ENCODE assay signal across 7 cellular contexts in genomic region chr17:44775136-44775837, GRCh38. TPM values are rescaled to one million over a fixed set of nuclear protein-coding genes. Genes with fewer than 3 reads are reported as not detected.
A peak's percentile ranks its signal among the peaks of the same experiment; 100 is the strongest.
DNase-seq lines count a peak whose midpoint lies in the region; ATAC-seq lines count a peak whose summit lies in the region.

No MANE protein-coding gene starts in this region.

- DNase-seq in NCI-H1694 treated with DMSO at 0.1 percent for 48 hours (lab: John Stamatoyannopoulos, UW): peak; percentile 96
- peak; percentile 95 to 99 (median 96) for DNase-seq in T-helper 2 cell
- DNase-seq in astrocyte of the hippocampus (ENCODE audit: low read depth, low spot score): peak; percentile 99
- peak; percentile 97 for DNase-seq in iPS DF 19.7 (ENCODE audit: low read depth, low spot score)
- DNase-seq in sciatic nerve (ENCODE audit: low spot score): no peak

- peak; percentile 82 for ATAC-seq in GM18498 (IDR thresholded peaks at IDR 0.05; ENCODE audit: unreplicated experiment)
- ATAC-seq in HG02884 (IDR thresholded peaks at IDR 0.05; ENCODE audit: unreplicated experiment): peak; percentile 89
- peak; percentile 95 for ATAC-seq in sciatic nerve

- intact Hi-C loops in sciatic nerve (cut with DNase I): loop anchor here (10.0 kb wide), 1 partner anchor 360 kb away; the partner anchor contains the start of genes ACBD4 and PLCD3

RNA-seq across cellular contexts. Expression of gene ADAM11, which starts 16.5 kb away (rescaled TPM):
- 0.53 TPM for total RNA-seq in sciatic nerve

RNA-seq across cellular contexts. Expression of gene GJC1, which starts 54.8 kb away (rescaled TPM):
- total RNA-seq in sciatic nerve: 7.9 TPM
